Comparison of ENCODE assay signal across 18 cellular contexts in the genomic region with DNA sequence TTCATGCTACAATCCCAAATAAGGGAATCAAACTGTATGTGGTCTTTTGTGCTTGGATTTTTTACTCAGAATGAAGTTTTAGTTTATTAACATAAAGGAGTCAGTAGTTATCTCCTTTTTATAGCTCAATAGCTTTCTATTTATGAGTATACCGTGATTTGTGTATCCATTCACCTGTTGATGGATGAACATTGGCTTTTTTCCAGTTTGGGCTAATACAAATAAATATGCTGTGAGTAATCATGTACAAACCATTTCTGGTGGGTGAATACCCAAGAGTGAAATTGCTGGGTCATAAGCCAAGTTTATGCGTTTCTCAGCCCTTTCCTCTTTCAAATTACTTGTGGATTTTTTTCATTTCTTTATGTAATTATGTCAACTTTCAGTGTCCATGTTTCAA.
DNase-seq lines count a peak whose midpoint lies in the region; ATAC-seq, FAIRE-seq and TF ChIP-seq lines count a peak whose summit lies in the region.
"Had no signal": no experiment of that assay in that cellular context is flagged by ENCODE, and none has a peak within 500 bp of the region (broad histone marks: within the 10 kb centered on the region; RNA-seq: fewer than 3 reads in every experiment).

No MANE protein-coding gene starts in this region.

- POLR2A ChIA-PET in HEK293 (lab: Yijun Ruan, JAX), result no interaction called here

- H3K4me1 ChIP-seq in HEK293 (ENCODE audit: control insufficient read depth, insufficient read depth, low read length) (no peaks in the 10 kb centered on the region), spleen (no peaks in the 10 kb centered on the region)
- H3K4me1 ChIP-seq: Caco-2 had no signal

- H3K9me3 ChIP-seq in HEK293 (ENCODE audit: control insufficient read depth, insufficient read depth, low read depth, low read length) (no peaks in the 10 kb centered on the region), spleen (no peaks in the 10 kb centered on the region)
- H3K9me3 ChIP-seq: Caco-2 had no signal

- TF ChIP-seq POLR2A in GM12891 (IDR thresholded peaks at IDR 0.05; ENCODE audit: low read depth, low read length) (no peak), spleen (IDR thresholded peaks at IDR 0.05) (no peak)

- H3K36me3 ChIP-seq in HEK293 (ENCODE audit: control insufficient read depth in 2 of 2, insufficient read depth in 1 of 2, low read length in 2 of 2) (no peaks in the 10 kb centered on the region), bronchial epithelial cell (ENCODE audit: control insufficient read depth, insufficient read depth, low read length) (no peaks in the 10 kb centered on the region), spleen (no peaks in the 10 kb centered on the region)

- TF ChIP-seq CTCF in HEK293 (tag by site-specific recombination; IDR thresholded peaks at IDR 0.05) (no peak), bronchial epithelial cell (IDR thresholded peaks at IDR 0.05; ENCODE audit: insufficient read depth, low read length, severe bottlenecking) (no peak), spleen (IDR thresholded peaks at IDR 0.05 in 8 of 11, conservative IDR thresholded peaks at IDR 0.05 in 3 of 11) (no peak)

- ATAC-seq in GM19035 (IDR thresholded peaks at IDR 0.05; ENCODE audit: unreplicated experiment), result no peak

- no peak overlapping the region for H3K27ac ChIP-seq in HEK293 (ENCODE audit: extremely low read depth, low read depth, low read length)
- H3K27ac ChIP-seq in spleen, result no peak overlapping the region
- H3K27ac ChIP-seq: HL-60 had no signal

- FAIRE-seq in bronchial epithelial cell (lab: Jason Lieb, UNC) (no peak), GM12891 (lab: Jason Lieb, UNC) (no peak)

- H3K4me3 ChIP-seq in HEK293 (ENCODE audit: low read depth, low read length) (no peak overlapping the region), bronchial epithelial cell (ENCODE audit: low read depth, low read length) (no peak overlapping the region), spleen (no peak overlapping the region)

- 74 to 81% (median 80%) methylated on average over 2 of the region's 2 CpGs for WGBS in spleen, 5 donors

- DNase-seq in M059J (ENCODE audit: low read depth) (peak; percentile 36), bronchial epithelial cell (ENCODE audit: low read depth) (peak; percentile 78), non-pigmented ciliary epithelial cell (ENCODE audit: low read depth) (peak; percentile 11), GM12891 (ENCODE audit: insufficient read length, low spot score) (no peak), spleen (no peak)
- DNase-seq: ACHN, AML-193, Caco-2, DMS79, HCEC 1CT, NCI-H1436 treated with DMSO at 0.1 percent for 48 hours, NCI-H2227 treated with DMSO at 0.1 percent for 48 hours, NCI-H69, OCI-M1, RPMI8226 had no signal

- CTCF ChIA-PET in HEK293 (lab: Yijun Ruan, JAX), result interaction anchor here (0.7 to 2.4 kb wide), 5 partner anchors 118 to 423 kb away, joined by 3 to 13 read pairs (median 4); no protein-coding TSS in a partner anchor

- intact Hi-C loops in spleen (cut with DNase I; ENCODE audit: low total_unique reads), result no loop called here

- H3K27me3 ChIP-seq in bronchial epithelial cell (ENCODE audit: control insufficient read depth, insufficient read depth, low read length) (no peaks in the 10 kb centered on the region), spleen (replicated peaks in 1 of 7) (no peaks in the 10 kb centered on the region)

TF ChIP-seq in HEK293, 187 proteins besides CTCF, POLR2A, EP300 and RAD21:
- no peak for TF ChIP-seq ZNF114 (tag by site-specific recombination; IDR thresholded peaks at IDR 0.05)
- no peak for TF ChIP-seq ZNF785 (tag by site-specific recombination; IDR thresholded peaks at IDR 0.05)
- TF ChIP-seq, protein P1, sequence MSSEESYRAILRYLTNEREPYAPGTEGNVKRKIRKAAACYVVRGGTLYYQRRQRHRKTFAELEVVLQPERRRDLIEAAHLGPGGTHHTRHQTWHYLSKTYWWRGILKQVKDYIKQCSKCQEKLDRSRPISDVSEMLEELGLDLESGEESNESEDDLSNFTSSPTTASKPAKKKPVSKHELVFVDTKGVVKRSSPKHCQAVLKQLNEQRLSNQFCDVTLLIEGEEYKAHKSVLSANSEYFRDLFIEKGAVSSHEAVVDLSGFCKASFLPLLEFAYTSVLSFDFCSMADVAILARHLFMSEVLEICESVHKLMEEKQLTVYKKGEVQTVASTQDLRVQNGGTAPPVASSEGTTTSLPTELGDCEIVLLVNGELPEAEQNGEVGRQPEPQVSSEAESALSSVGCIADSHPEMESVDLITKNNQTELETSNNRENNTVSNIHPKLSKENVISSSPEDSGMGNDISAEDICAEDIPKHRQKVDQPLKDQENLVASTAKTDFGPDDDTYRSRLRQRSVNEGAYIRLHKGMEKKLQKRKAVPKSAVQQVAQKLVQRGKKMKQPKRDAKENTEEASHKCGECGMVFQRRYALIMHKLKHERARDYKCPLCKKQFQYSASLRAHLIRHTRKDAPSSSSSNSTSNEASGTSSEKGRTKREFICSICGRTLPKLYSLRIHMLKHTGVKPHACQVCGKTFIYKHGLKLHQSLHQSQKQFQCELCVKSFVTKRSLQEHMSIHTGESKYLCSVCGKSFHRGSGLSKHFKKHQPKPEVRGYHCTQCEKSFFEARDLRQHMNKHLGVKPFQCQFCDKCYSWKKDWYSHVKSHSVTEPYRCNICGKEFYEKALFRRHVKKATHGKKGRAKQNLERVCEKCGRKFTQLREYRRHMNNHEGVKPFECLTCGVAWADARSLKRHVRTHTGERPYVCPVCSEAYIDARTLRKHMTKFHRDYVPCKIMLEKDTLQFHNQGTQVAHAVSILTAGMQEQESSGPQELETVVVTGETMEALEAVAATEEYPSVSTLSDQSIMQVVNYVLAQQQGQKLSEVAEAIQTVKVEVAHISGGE (tag by site-specific recombination; conservative IDR thresholded peaks at IDR 0.05; ENCODE audit: low read depth), result no peak
- no peak for TF ChIP-seq ZNF701 (tag by site-specific recombination; IDR thresholded peaks at IDR 0.05)
- TF ChIP-seq FEZF1 (tag by site-specific recombination; IDR thresholded peaks at IDR 0.05), result peak; percentile 10; the same call in 1 of the 2 replicates
- TF ChIP-seq SETDB1 (IDR thresholded peaks at IDR 0.05; ENCODE audit: insufficient read length, low read length), result no peak
- TF ChIP-seq SCRT2 (tag by site-specific recombination; IDR thresholded peaks at IDR 0.05), result peak; percentile 51

TF ChIP-seq in GM12891, 5 proteins besides CTCF, POLR2A, EP300 and RAD21:
- TF ChIP-seq SPI1 (IDR thresholded peaks at IDR 0.05; ENCODE audit: low read depth, low read length) (no peak), POLR2AphosphoS5 (IDR thresholded peaks at IDR 0.05; ENCODE audit: low read depth, low read length) (no peak), PAX5 (IDR thresholded peaks at IDR 0.05; ENCODE audit: insufficient read depth, low read length, severe bottlenecking) (no peak), TAF1 (IDR thresholded peaks at IDR 0.05; ENCODE audit: low read depth, low read length) (no peak), POU2F2 (IDR thresholded peaks at IDR 0.05; ENCODE audit: low read depth, low read length) (no peak)

Comparison
In these comparisons a context has a peak if more than half of its experiments do, and no peak if none do; other contexts are left out.
1. DNase-seq: peak in M059J (single experiment), bronchial epithelial cell (single experiment) and non-pigmented ciliary epithelial cell (single experiment); none in GM12891 (single experiment) and spleen (single experiment).